ENCODE assay signal across 25 cellular contexts in the genomic region with DNA sequence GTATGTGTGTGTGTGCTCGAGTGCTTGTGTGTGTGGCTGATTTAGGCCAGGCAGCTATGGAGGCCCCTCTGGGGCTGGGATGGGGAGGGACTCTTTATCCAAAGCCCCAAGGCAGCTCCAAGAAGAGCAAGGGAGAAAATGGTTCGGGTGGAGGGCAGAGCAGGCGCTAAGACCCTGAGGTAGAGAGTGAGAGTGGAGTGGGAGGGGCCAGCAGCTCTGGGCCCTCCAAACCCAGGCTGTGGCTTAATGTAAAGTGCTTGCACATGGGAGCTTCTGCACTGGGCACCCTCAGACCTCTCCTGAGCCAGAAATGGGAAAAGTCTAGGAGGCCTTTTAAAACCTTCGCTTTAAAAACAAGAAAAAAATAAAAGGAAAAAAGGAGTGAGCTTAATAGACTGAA.
"Had no signal": no experiment of that assay in that cellular context is flagged by ENCODE, and none has a peak within 500 bp of the region (broad histone marks: within the 10 kb centered on the region; RNA-seq: fewer than 3 reads in every experiment).

No MANE protein-coding gene starts in this region.

- H3K27ac ChIP-seq: breast epithelium, colonic mucosa, gastroesophageal sphincter, hepatocyte, neutrophil, right lobe of liver, uterus, VCaP had no signal

- H3K4me1 Mint-ChIP-seq: activated CD4-positive, alpha-beta T cell treated with anti-CD3 and anti-CD28 coated beads, Interleukin-2, amount 10 ng/mL, durations not matched to agents 7 days and 5 days; activated naive CD4-positive, alpha-beta T cell treated with anti-CD3 and anti-CD28 coated beads, Interleukin-2, amount 50 U/mL, for 24 hours; nephron; stimulated activated naive CD8-positive, alpha-beta T cell treated with anti-CD3 and anti-CD28 coated beads, Interleukin-15, amount 100 ng/mL, for 72 hours had no signal

- H3K9me3 ChIP-seq: colonic mucosa, neutrophil, right lobe of liver, uterus had no signal

- DNase-seq: activated CD4-positive, alpha-beta T cell treated with anti-CD3 and anti-CD28 coated beads, Interleukin-2, amount 10 ng/mL, durations not matched to agents 7 days and 5 days; activated CD4-positive, CD25-positive, alpha-beta regulatory T cell treated with anti-CD3 and anti-CD28 coated beads, Interleukin-2, amount 50 U/mL, for 72 hours; activated CD8-positive, alpha-beta memory T cell treated with anti-CD3 and anti-CD28 coated beads, Interleukin-2, amount 10 ng/mL, durations not matched to agents 7 days and 5 days; activated CD8-positive, alpha-beta T cell treated with anti-CD3 and anti-CD28 coated beads for 36 hours; activated T-cell treated with anti-CD3 and anti-CD28 coated beads, Interleukin-2, amount 50 U/mL, for 48 hours; colonic mucosa; effector CD8-positive, alpha-beta T cell; erythroblast; left colon; midbrain; stimulated activated CD4-positive, alpha-beta T cell treated with anti-CD3 and anti-CD28 coated beads, Interleukin-12 subunit alpha, Interleukin-12 subunit beta, amount 100 ng/mL, for 4 hours; stimulated activated CD4-positive, alpha-beta T cell treated with anti-CD3 and anti-CD28 coated beads, Interleukin-4, amount 100 ng/mL, for 1 hour; stimulated activated naive CD8-positive, alpha-beta T cell treated with anti-CD3 and anti-CD28 coated beads, Interleukin-15, amount 100 ng/mL, for 72 hours; substantia nigra; uterus had no signal

- H3K4me3 ChIP-seq: breast epithelium, colonic mucosa, gastroesophageal sphincter, hepatocyte, right lobe of liver, uterus had no signal

- H3K4me1 ChIP-seq: breast epithelium, colonic mucosa, gastroesophageal sphincter, uterus had no signal

- H3K27me3 ChIP-seq: breast epithelium, colonic mucosa, gastroesophageal sphincter, hepatocyte, neutrophil, right lobe of liver, uterus had no signal

- H3K27ac Mint-ChIP-seq: activated CD4-positive, alpha-beta T cell treated with anti-CD3 and anti-CD28 coated beads, Interleukin-2, amount 10 ng/mL, durations not matched to agents 7 days and 5 days; activated CD8-positive, alpha-beta memory T cell treated with anti-CD3 and anti-CD28 coated beads, Interleukin-2, amount 10 ng/mL, durations not matched to agents 7 days and 5 days; activated CD8-positive, alpha-beta T cell treated with anti-CD3 and anti-CD28 coated beads for 36 hours; activated naive CD4-positive, alpha-beta T cell treated with anti-CD3 and anti-CD28 coated beads, Interleukin-2, amount 50 U/mL, for 24 hours; activated T-helper 2 cell treated with anti-CD3 and anti-CD28 coated beads, Interferon-gamma antibody, Interleukin-2, Interleukin-4, amounts not matched to agents 10 μg/mL and 5 μg/mL and 100 μg/mL, durations not matched to agents 14 hours and 24 hours and 36 hours; nephron; type B pancreatic cell had no signal

- H3K27me3 Mint-ChIP-seq: activated CD8-positive, alpha-beta T cell treated with anti-CD3 and anti-CD28 coated beads for 36 hours; activated naive CD4-positive, alpha-beta T cell treated with anti-CD3 and anti-CD28 coated beads, Interleukin-2, amount 50 U/mL, for 24 hours; stimulated activated naive CD8-positive, alpha-beta T cell treated with anti-CD3 and anti-CD28 coated beads, Interleukin-15, amount 100 ng/mL, for 72 hours had no signal

- H3K9me3 Mint-ChIP-seq: activated CD4-positive, alpha-beta T cell treated with anti-CD3 and anti-CD28 coated beads, Interleukin-2, amount 10 ng/mL, durations not matched to agents 7 days and 5 days; activated T-helper 2 cell treated with anti-CD3 and anti-CD28 coated beads, Interferon-gamma antibody, Interleukin-2, Interleukin-4, amounts not matched to agents 10 μg/mL and 5 μg/mL and 100 μg/mL, durations not matched to agents 14 hours and 24 hours and 36 hours; stimulated activated naive CD8-positive, alpha-beta T cell treated with anti-CD3 and anti-CD28 coated beads, Interleukin-15, amount 100 ng/mL, for 72 hours had no signal

- H3K4me3 Mint-ChIP-seq: activated CD4-positive, alpha-beta T cell treated with anti-CD3 and anti-CD28 coated beads, Interleukin-2, amount 10 ng/mL, durations not matched to agents 7 days and 5 days; activated CD8-positive, alpha-beta memory T cell treated with anti-CD3 and anti-CD28 coated beads, Interleukin-2, amount 10 ng/mL, durations not matched to agents 7 days and 5 days; activated CD8-positive, alpha-beta T cell treated with anti-CD3 and anti-CD28 coated beads for 36 hours; activated naive CD4-positive, alpha-beta T cell treated with anti-CD3 and anti-CD28 coated beads, Interleukin-2, amount 50 U/mL, for 24 hours; nephron; stimulated activated naive CD8-positive, alpha-beta T cell treated with anti-CD3 and anti-CD28 coated beads, Interleukin-15, amount 100 ng/mL, for 72 hours; type B pancreatic cell had no signal

- H3K36me3 Mint-ChIP-seq: activated CD8-positive, alpha-beta memory T cell treated with anti-CD3 and anti-CD28 coated beads, Interleukin-2, amount 10 ng/mL, durations not matched to agents 7 days and 5 days had no signal

- H3K4me2 ChIP-seq: hepatocyte had no signal

- H3K36me3 ChIP-seq: breast epithelium, colonic mucosa, right lobe of liver, uterus had no signal

- H2AFZ ChIP-seq: hepatocyte had no signal

- ATAC-seq: activated CD8-positive, alpha-beta memory T cell treated with anti-CD3 and anti-CD28 coated beads, Interleukin-2, amount 10 ng/mL, durations not matched to agents 7 days and 5 days; activated CD8-positive, alpha-beta T cell treated with anti-CD3 and anti-CD28 coated beads for 36 hours; gastroesophageal sphincter; left colon; right lobe of liver; stimulated activated naive CD8-positive, alpha-beta T cell treated with anti-CD3 and anti-CD28 coated beads, Interleukin-15, amount 100 ng/mL, for 72 hours had no signal
